8 cellular contexts compared by ENCODE assay signal in the genomic region with DNA sequence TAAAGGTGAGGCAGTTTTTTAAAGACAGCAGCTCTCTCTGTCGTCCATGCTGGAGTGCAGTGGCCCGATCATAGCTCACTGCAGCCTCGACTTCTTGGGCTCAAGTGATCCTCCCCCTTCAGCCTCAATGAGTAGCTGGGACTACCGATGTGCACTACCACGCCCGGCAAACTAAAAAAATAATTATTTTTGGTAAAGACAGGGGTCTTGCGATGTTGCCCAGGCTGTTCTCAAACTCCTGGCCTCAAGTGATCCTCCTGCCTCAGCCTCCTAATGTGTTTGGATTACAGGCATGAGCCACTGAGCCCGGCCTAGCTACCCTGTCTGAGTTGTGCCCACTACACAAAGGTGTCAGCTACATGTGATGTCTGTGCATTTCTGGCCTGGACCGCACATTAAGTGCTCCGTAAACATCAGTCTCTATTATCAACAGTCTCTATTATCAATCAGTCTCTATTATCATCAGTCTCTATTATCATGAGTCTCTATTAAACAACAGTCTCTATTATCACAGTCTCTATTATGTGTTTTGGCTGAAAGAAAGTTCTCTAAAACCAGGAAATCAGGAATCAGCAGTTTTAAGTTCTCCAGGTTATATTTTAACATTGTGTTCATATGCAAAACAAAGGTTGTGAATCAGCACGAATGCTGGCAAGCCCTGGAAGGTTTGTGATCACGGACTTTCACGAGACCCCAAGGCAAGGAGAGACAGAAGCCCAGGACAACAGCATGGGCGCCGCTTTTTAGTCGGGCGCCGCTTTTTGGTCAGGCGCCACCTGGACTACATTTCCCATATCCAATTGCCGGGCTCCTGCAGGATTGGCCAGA. TPM values are rescaled to one million over a fixed set of nuclear protein-coding genes. Genes with fewer than 3 reads are reported as not detected.
DNase-seq lines count a peak whose midpoint lies in the region; ATAC-seq, FAIRE-seq and TF ChIP-seq lines count a peak whose summit lies in the region.

No MANE protein-coding gene starts in this region.

- peaks cover 13 to 18% (median 17%) of the 10 kb centered on the region in 3 donors for H3K27me3 Mint-ChIP-seq in naive B cell

- TF ChIP-seq CTCF in BE2C (IDR thresholded peaks at IDR 0.05; ENCODE audit: low read depth, low read length) (no peak), D721Med (IDR thresholded peaks at IDR 0.05; ENCODE audit: insufficient read depth, missing control alignments) (no peak)

- peaks cover 0 to 7% (median 0%) of the 10 kb centered on the region in 7 donors for H3K9me3 Mint-ChIP-seq in naive B cell

- H3K27ac Mint-ChIP-seq in naive B cell, result peak overlapping the region; percentile 83 to 93 (median 90)

- no peak for FAIRE-seq in D721Med (lab: Jason Lieb, UNC)

- peak overlapping the region; percentile 87 for H3K4me3 ChIP-seq in BE2C (ENCODE audit: low read depth, low read length)
- peak overlapping the region; percentile 86 for H3K4me3 ChIP-seq in Jurkat, Clone E6-1 (ENCODE audit: low read length)

- no peak for ATAC-seq in naive B cell (ENCODE audit: low read depth in 2 of 2)

- DNase-seq in BE2C (no peak), cerebellum (ENCODE audit: low spot score) (peak; percentile 12), naive B cell (no peak), GOT3 (lab: John Stamatoyannopoulos, UW) (no peak), cerebellar nuclear complex (lab: John Stamatoyannopoulos, UW) (no peak), D721Med (ENCODE audit: insufficient read length, low spot score) (no peak), inferior parietal cortex (ENCODE audit: extremely low spot score) (no peak)
- no peak for DNase-seq in Jurkat, Clone E6-1 (ENCODE audit: low read depth, low spot score)

- H3K27me3 ChIP-seq in BE2C, result no peaks in the 10 kb centered on the region

- no peaks in the 10 kb centered on the region for H3K9me3 ChIP-seq in BE2C

- H3K4me1 ChIP-seq in BE2C, result no peaks in the 10 kb centered on the region

- H3K36me3 ChIP-seq in BE2C, result no peaks in the 10 kb centered on the region

- peak overlapping the region; percentile 86 to 97 (median 91) for H3K4me3 Mint-ChIP-seq in naive B cell

- H3K36me3 Mint-ChIP-seq in naive B cell, result no peaks in the 10 kb centered on the region

- peaks cover 8 to 18% (median 15%) of the 10 kb centered on the region in 3 donors for H3K4me1 Mint-ChIP-seq in naive B cell

RNA-seq across cellular contexts. Expression of gene WWOX, which starts 0.7 kb away (rescaled TPM):
- polyA plus RNA-seq in BE2C (2012; ENCODE audit: insufficient read depth, insufficient read length, low read depth), result 13.9 TPM
- polyA plus RNA-seq in Jurkat, Clone E6-1 (2012; ENCODE audit: insufficient read depth, insufficient read length), result 39.2 TPM
- total RNA-seq in cerebellum, result 25.0 TPM
- polyA plus RNA-seq in naive B cell (ENCODE audit: low read depth in 6 of 6), result 10 to 100 TPM in 5 of 6 donors, 1 to 10 TPM in 1; 9.1 to 17.0 (median 12.5) TPM
